12 cellular contexts compared by ENCODE assay signal in the genomic region with DNA sequence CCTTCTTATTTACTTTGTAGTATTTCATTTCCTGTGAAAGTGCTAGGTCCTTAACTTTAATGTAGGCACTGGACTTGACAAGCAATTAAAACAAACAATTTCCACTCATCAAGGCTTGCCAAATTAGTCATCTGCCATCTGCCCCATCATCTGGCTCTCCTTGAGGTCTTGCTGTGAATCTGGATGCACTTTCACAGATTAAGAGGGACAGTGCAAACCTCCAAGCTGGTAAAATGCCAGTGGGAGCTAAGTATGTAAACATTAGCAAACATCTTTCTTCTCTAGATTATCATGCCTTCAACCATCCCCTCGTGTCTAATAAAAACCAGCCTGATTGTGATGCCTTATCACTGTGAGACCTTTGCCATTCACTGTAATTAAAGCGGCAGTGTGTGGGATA.
DNase-seq lines count a peak whose midpoint lies in the region; ATAC-seq, FAIRE-seq and TF ChIP-seq lines count a peak whose summit lies in the region.
"Had no signal": no experiment of that assay in that cellular context is flagged by ENCODE, and none has a peak within 500 bp of the region (broad histone marks: within the 10 kb centered on the region; RNA-seq: fewer than 3 reads in every experiment).

No MANE protein-coding gene starts in this region.

- no peak overlapping the region for H3K27ac ChIP-seq in endothelial cell of umbilical vein (ENCODE audit: insufficient read depth, low read depth, low read length)
- H3K27ac ChIP-seq: BLaER1 treated with 17β-estradiol and CSF1 and Interleukin-3, amounts not matched to agents 10 nM and 100 nM; RWPE1; upper lobe of left lung had no signal

- no peak overlapping the region for H3K9ac ChIP-seq in endothelial cell of umbilical vein (replicated peaks; ENCODE audit: extremely low read depth, insufficient read depth, low read length)
- H3K9ac ChIP-seq: BLaER1 treated with 17β-estradiol and CSF1 and Interleukin-3, amounts not matched to agents 10 nM and 100 nM had no signal

- dilution Hi-C loops in endothelial cell of umbilical vein (cut with MboI; ENCODE audit: extremely low pct_ligation_motif_present, low sequenced_read_pairs): no loop called here

- peak overlapping the region; percentile 27 for H2AFZ ChIP-seq in endothelial cell of umbilical vein (ENCODE audit: low read depth, low read length)

- FAIRE-seq in D721Med (lab: Jason Lieb, UNC) (peak; percentile 97), endothelial cell of umbilical vein (lab: Jason Lieb, UNC) (peak; percentile 4)

- no peaks in the 10 kb centered on the region for H3K9me3 ChIP-seq in endothelial cell of umbilical vein (replicated peaks; ENCODE audit: control insufficient read depth, insufficient read depth, low read length)
- H3K9me3 ChIP-seq: BLaER1 treated with 17β-estradiol and CSF1 and Interleukin-3, amounts not matched to agents 10 nM and 100 nM; upper lobe of left lung had no signal

- H3K4me2 ChIP-seq in endothelial cell of umbilical vein (ENCODE audit: insufficient read depth, low read length): no peak overlapping the region
- H3K4me2 ChIP-seq: BLaER1 treated with 17β-estradiol and CSF1 and Interleukin-3, amounts not matched to agents 10 nM and 100 nM had no signal

- TF ChIP-seq CTCF in D721Med (IDR thresholded peaks at IDR 0.05; ENCODE audit: insufficient read depth, missing control alignments) (no peak), endothelial cell of umbilical vein (IDR thresholded peaks at IDR 0.05; ENCODE audit: extremely low read depth in 1 of 2, insufficient read depth in 1 of 2, low read depth in 1 of 2, low read length in 2 of 2) (no peak)

- DNase-seq in D721Med (ENCODE audit: insufficient read length, low spot score) (no peak), NCI-H1092 treated with DMSO at 0.1 percent for 48 hours (lab: John Stamatoyannopoulos, UW) (peak; percentile 86), NCI-H524 treated with DMSO at 0.1 percent for 48 hours (lab: John Stamatoyannopoulos, UW) (peak; percentile 93), endothelial cell of umbilical vein (ENCODE audit: low read depth, low spot score) (peak; percentile 49)
- DNase-seq in activated CD4-positive, alpha-beta T cell treated with anti-CD3 and anti-CD28 coated beads, Interleukin-2, amount 50 U/mL, for 4 hours: no peak
- no peak for DNase-seq in activated CD8-positive, alpha-beta memory T cell treated with anti-CD3 and anti-CD28 coated beads, Interleukin-2, amount 50 U/mL, for 4 hours
- DNase-seq: naive thymus-derived CD8-positive, alpha-beta T cell; upper lobe of left lung had no signal

- H4K20me1 ChIP-seq in endothelial cell of umbilical vein (replicated peaks; ENCODE audit: control insufficient read depth, extremely low read depth, insufficient read depth, low read length): no peaks in the 10 kb centered on the region
- H4K20me1 ChIP-seq: BLaER1 treated with 17β-estradiol and CSF1 and Interleukin-3, amounts not matched to agents 10 nM and 100 nM had no signal

- H3K9me1 ChIP-seq in endothelial cell of umbilical vein (replicated peaks; ENCODE audit: control insufficient read depth, extremely low read depth, insufficient read depth, low read length): no peaks in the 10 kb centered on the region

- no peaks in the 10 kb centered on the region for H3K79me2 ChIP-seq in endothelial cell of umbilical vein (ENCODE audit: control insufficient read depth, insufficient read depth, low read length)

- H3K36me3 ChIP-seq in endothelial cell of umbilical vein (ENCODE audit: control insufficient read depth in 2 of 2, extremely low read depth in 1 of 2, insufficient read depth in 2 of 2, low read length in 2 of 2): no peaks in the 10 kb centered on the region
- H3K36me3 ChIP-seq: BLaER1 treated with 17β-estradiol and CSF1 and Interleukin-3, amounts not matched to agents 10 nM and 100 nM; upper lobe of left lung had no signal

- no peak for TF ChIP-seq POLR2A in endothelial cell of umbilical vein (IDR thresholded peaks at IDR 0.05; ENCODE audit: low read depth, low read length)

- BruUV-seq in endothelial cell of umbilical vein (replicated peaks; lab: Mats Ljungman, UMichigan): no TSS peak

- no peak overlapping the region for H3K4me3 ChIP-seq in endothelial cell of umbilical vein (replicated peaks in 1 of 3; ENCODE audit: insufficient read depth in 1 of 3, low read depth in 1 of 3, low read length in 3 of 3)
- H3K4me3 ChIP-seq: BLaER1 treated with 17β-estradiol and CSF1 and Interleukin-3, amounts not matched to agents 10 nM and 100 nM; upper lobe of left lung had no signal

- H3K27me3 ChIP-seq in endothelial cell of umbilical vein (ENCODE audit: control insufficient read depth in 2 of 2, insufficient read depth in 2 of 2, low read length in 2 of 2): no peaks in the 10 kb centered on the region
- H3K27me3 ChIP-seq: BLaER1 treated with 17β-estradiol and CSF1 and Interleukin-3, amounts not matched to agents 10 nM and 100 nM; upper lobe of left lung had no signal

- H3K4me1 ChIP-seq in endothelial cell of umbilical vein (ENCODE audit: control insufficient read depth, extremely low read depth, insufficient read depth, low read length): peaks cover 5% of the 10 kb centered on the region
- H3K4me1 ChIP-seq: BLaER1 treated with 17β-estradiol and CSF1 and Interleukin-3, amounts not matched to agents 10 nM and 100 nM; upper lobe of left lung had no signal

- CTCF ChIA-PET in endothelial cell of umbilical vein (lab: Charles Lee): interaction anchor here (0.7 to 2.2 kb wide), 3 partner anchors 16 to 130 kb away, joined by 3 to 5 read pairs (median 3); no protein-coding TSS in a partner anchor

- POLR2A ChIA-PET in endothelial cell of umbilical vein (lab: Charles Lee): no interaction called here

- no peak for ATAC-seq in HG03565 (IDR thresholded peaks at IDR 0.05; ENCODE audit: unreplicated experiment)
- no peak for ATAC-seq in HG03521 (IDR thresholded peaks at IDR 0.05; ENCODE audit: unreplicated experiment)
- ATAC-seq: naive thymus-derived CD8-positive, alpha-beta T cell had no signal

- intact Hi-C loops in endothelial cell of umbilical vein (cut with micrococcal nuclease): loop anchor here (10.0 kb wide), 1 partner anchor 261 kb away; no protein-coding TSS in a partner anchor

TF ChIP-seq in endothelial cell of umbilical vein, 7 proteins besides CTCF, POLR2A, EP300 and RAD21:
- no peak for TF ChIP-seq POLR2AphosphoS5 (IDR thresholded peaks at IDR 0.05; ENCODE audit: insufficient read depth, low read depth, low read length)
- TF ChIP-seq GATA2 (IDR thresholded peaks at IDR 0.05; ENCODE audit: insufficient read depth, insufficient read length, low read depth, low read length): no peak
- TF ChIP-seq FOS (IDR thresholded peaks at IDR 0.05; ENCODE audit: borderline replicate concordance, insufficient read depth, low read length): no peak
- TF ChIP-seq, protein P1, sequence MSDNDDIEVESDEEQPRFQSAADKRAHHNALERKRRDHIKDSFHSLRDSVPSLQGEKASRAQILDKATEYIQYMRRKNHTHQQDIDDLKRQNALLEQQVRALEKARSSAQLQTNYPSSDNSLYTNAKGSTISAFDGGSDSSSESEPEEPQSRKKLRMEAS (IDR thresholded peaks at IDR 0.05; ENCODE audit: insufficient read depth, insufficient read length): no peak
- TF ChIP-seq JUN (IDR thresholded peaks at IDR 0.05; ENCODE audit: borderline replicate concordance, insufficient read depth, insufficient read length, low read depth): no peak
- TF ChIP-seq MYC (IDR thresholded peaks at IDR 0.05; ENCODE audit: low read depth, low read length): no peak
- no peak for TF ChIP-seq EZH2 (IDR thresholded peaks at IDR 0.05; ENCODE audit: borderline replicate concordance, low read depth, low read length, severe bottlenecking)
TF ChIP-seq in endothelial cell of umbilical vein: peak in this region for 0.

Comparison
In these comparisons a context has a peak if more than half of its experiments do, and no peak if none do; other contexts are left out.
1. DNase-seq: peak in NCI-H1092 treated with DMSO at 0.1 percent for 48 hours (single experiment), NCI-H524 treated with DMSO at 0.1 percent for 48 hours (single experiment) and endothelial cell of umbilical vein (single experiment); none in D721Med (single experiment), activated CD4-positive, alpha-beta T cell treated with anti-CD3 and anti-CD28 coated beads, Interleukin-2, amount 50 U/mL, for 4 hours (0 of 2) and activated CD8-positive, alpha-beta memory T cell treated with anti-CD3 and anti-CD28 coated beads, Interleukin-2, amount 50 U/mL, for 4 hours (single experiment).